ENCODE assay signal across 2 cellular contexts in genomic region chr7:22352812-22353340, GRCh38.
TF ChIP-seq lines count a peak whose summit lies in the region.

No MANE protein-coding gene starts in this region.

TF ChIP-seq in HepG2, 621 proteins besides CTCF, POLR2A, EP300 and RAD21 (continues in another document):
- TF ChIP-seq KDM1A (CRISPR knock-in tag; IDR thresholded peaks at IDR 0.05) (no peak), ZNF781 (CRISPR knock-in tag; IDR thresholded peaks at IDR 0.05; ENCODE audit: borderline replicate concordance, not compliant biosample characterization) (no peak), ZNF484 (CRISPR knock-in tag; IDR thresholded peaks at IDR 0.05; ENCODE audit: borderline replicate concordance, low read depth) (peak; percentile 91; the same call in 1 of the 2 replicates), FIP1L1 (IDR thresholded peaks at IDR 0.05; ENCODE audit: borderline replicate concordance, insufficient read depth, low read depth, low read length) (no peak), ZFP90 (CRISPR knock-in tag; IDR thresholded peaks at IDR 0.05; ENCODE audit: borderline replicate concordance) (no peak), RERE (CRISPR knock-in tag; IDR thresholded peaks at IDR 0.05; ENCODE audit: low read depth) (no peak), SIX4 (CRISPR knock-in tag; IDR thresholded peaks at IDR 0.05) (no peak), TBL1XR1 (IDR thresholded peaks at IDR 0.05; ENCODE audit: borderline replicate concordance, low read length, partially characterized antibody) (no peak), KLF13 (CRISPR knock-in tag; IDR thresholded peaks at IDR 0.05) (no peak), PHB2 (IDR thresholded peaks at IDR 0.05; ENCODE audit: partially characterized antibody) (no peak), THAP7 (CRISPR knock-in tag; IDR thresholded peaks at IDR 0.05) (no peak), ZBTB33 (CRISPR knock-in tag; IDR thresholded peaks at IDR 0.05) (no peak), SAP130 (CRISPR knock-in tag; IDR thresholded peaks at IDR 0.05; ENCODE audit: low read depth) (0 out of 2 replicates have a peak, but pooled peaks have one; percentile 30)
- TF ChIP-seq, protein P1, sequence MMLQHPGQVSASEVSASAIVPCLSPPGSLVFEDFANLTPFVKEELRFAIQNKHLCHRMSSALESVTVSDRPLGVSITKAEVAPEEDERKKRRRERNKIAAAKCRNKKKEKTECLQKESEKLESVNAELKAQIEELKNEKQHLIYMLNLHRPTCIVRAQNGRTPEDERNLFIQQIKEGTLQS (CRISPR knock-in tag; IDR thresholded peaks at IDR 0.05): no peak
- TF ChIP-seq, protein P2, sequence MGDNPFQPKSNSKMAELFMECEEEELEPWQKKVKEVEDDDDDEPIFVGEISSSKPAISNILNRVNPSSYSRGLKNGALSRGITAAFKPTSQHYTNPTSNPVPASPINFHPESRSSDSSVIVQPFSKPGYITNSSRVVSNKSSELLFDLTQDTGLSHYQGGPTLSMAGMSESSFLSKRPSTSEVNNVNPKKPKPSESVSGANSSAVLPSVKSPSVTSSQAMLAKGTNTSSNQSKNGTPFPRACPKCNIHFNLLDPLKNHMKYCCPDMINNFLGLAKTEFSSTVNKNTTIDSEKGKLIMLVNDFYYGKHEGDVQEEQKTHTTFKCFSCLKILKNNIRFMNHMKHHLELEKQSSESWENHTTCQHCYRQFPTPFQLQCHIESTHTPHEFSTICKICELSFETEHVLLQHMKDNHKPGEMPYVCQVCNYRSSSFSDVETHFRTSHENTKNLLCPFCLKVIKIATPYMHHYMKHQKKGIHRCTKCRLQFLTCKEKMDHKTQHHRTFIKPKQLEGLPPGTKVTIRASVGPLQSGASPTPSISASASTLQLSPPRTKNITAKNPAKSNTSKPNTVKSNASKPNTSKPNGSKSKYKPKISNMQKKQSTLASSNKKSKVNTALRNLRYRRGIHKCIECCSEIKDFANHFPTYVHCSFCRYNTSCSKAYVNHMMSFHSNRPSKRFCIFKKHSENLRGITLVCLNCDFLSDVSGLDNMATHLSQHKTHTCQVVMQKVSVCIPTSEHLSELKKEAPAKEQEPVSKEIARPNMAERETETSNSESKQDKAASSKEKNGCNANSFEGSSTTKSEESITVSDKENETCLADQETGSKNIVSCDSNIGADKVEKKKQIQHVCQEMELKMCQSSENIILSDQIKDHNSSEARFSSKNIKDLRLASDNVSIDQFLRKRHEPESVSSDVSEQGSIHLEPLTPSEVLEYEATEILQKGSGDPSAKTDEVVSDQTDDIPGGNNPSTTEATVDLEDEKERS (CRISPR knock-in tag; IDR thresholded peaks at IDR 0.05): no peak

TF ChIP-seq in IMR-90, 13 proteins besides CTCF, POLR2A, EP300 and RAD21:
- peak; percentile 27; the same call in 1 of the 2 replicates for TF ChIP-seq CEBPB (IDR thresholded peaks at IDR 0.05; ENCODE audit: low read depth, low read length)
- no peak for TF ChIP-seq MAFK (IDR thresholded peaks at IDR 0.05; ENCODE audit: low read depth, low read length)
